In the genomic region with DNA sequence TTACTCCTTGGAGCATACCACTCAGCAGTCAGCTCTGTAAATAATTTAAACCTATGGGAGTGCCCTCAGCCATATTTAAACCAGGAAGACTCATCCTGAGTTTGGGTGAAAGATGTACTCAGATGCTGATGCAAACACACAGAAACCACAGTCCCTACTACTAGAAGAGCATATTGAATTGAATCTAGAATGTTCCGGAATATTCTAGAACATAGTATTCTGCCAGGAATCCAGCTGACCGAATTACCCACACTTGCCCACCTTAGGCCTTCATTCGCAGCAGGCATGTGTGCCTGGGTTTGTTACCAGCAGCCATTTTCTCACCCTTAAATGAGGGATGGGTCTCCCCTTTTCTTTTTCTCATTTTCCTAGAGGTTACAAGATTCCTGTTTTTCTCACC, we compare ENCODE assay signal across 33 cellular contexts.
"Had no signal": no experiment of that assay in that cellular context is flagged by ENCODE, and none has a peak within 500 bp of the region (broad histone marks: within the 10 kb centered on the region; RNA-seq: fewer than 3 reads in every experiment).

No MANE protein-coding gene starts in this region.

- H3K27me3 ChIP-seq: SJCRH30 had no signal

- H3K9me3 ChIP-seq: SJCRH30 had no signal

- H3K4me2 ChIP-seq: KMS-11 had no signal

- FAIRE-seq: bronchial epithelial cell, TTC549 had no signal

- H3K4me3 ChIP-seq: SJCRH30, SK-N-MC had no signal

- ATAC-seq: activated CD8-positive, alpha-beta T cell treated with anti-CD3 and anti-CD28 coated beads, Interleukin-2, amount 10 ng/mL, durations not matched to agents 7 days and 5 days; Panc1; WTC11 had no signal

- H3K27ac Mint-ChIP-seq: activated CD4-positive, alpha-beta T cell treated with anti-CD3 and anti-CD28 coated beads for 36 hours; activated CD4-positive, alpha-beta T cell treated with anti-CD3 and anti-CD28 coated beads, Interleukin-2, amount 10 ng/mL, durations not matched to agents 7 days and 5 days; activated CD8-positive, alpha-beta T cell treated with anti-CD3 and anti-CD28 coated beads, Interleukin-2, amount 10 ng/mL, durations not matched to agents 7 days and 5 days; activated naive CD4-positive, alpha-beta T cell treated with anti-CD3 and anti-CD28 coated beads, Interleukin-2, amount 50 U/mL, for 24 hours; activated naive CD8-positive, alpha-beta T cell treated with anti-CD3 and anti-CD28 coated beads, Interleukin-2, amount 10 ng/mL, durations not matched to agents 7 days and 5 days; activated T-cell treated with anti-CD3 and anti-CD28 coated beads, Interleukin-2, amount 50 U/mL, for 24 hours; activated T-helper 2 cell treated with anti-CD3 and anti-CD28 coated beads, Interferon-gamma antibody, Interleukin-2, Interleukin-4, amounts not matched to agents 10 μg/mL and 5 μg/mL and 100 μg/mL, durations not matched to agents 14 hours and 24 hours and 36 hours; brain; WTC11 had no signal

- H3K36me3 ChIP-seq: SJCRH30 had no signal

- H3K9ac ChIP-seq: KMS-11 had no signal

- H3K9me3 Mint-ChIP-seq: activated CD4-positive, alpha-beta T cell treated with anti-CD3 and anti-CD28 coated beads, Interleukin-2, amount 10 ng/mL, durations not matched to agents 7 days and 5 days; activated naive CD4-positive, alpha-beta T cell treated with anti-CD3 and anti-CD28 coated beads, Interleukin-2, amount 50 U/mL, for 24 hours; activated naive CD8-positive, alpha-beta T cell treated with anti-CD3 and anti-CD28 coated beads, Interleukin-2, amount 10 ng/mL, durations not matched to agents 7 days and 5 days; activated T-cell treated with anti-CD3 and anti-CD28 coated beads, Interleukin-2, amount 50 U/mL, for 24 hours; activated T-helper 2 cell treated with anti-CD3 and anti-CD28 coated beads, Interferon-gamma antibody, Interleukin-2, Interleukin-4, amounts not matched to agents 10 μg/mL and 5 μg/mL and 100 μg/mL, durations not matched to agents 14 hours and 24 hours and 36 hours; brain; WTC11 had no signal

- DNase-seq: activated CD4-positive, alpha-beta T cell treated with anti-CD3 and anti-CD28 coated beads for 36 hours; activated CD4-positive, alpha-beta T cell treated with anti-CD3 and anti-CD28 coated beads, Interleukin-2, amount 10 ng/mL, durations not matched to agents 7 days and 5 days; activated CD4-positive, alpha-beta T cell treated with anti-CD3 and anti-CD28 coated beads, Interleukin-2, amount 50 U/mL, for 48 hours; activated CD8-positive, alpha-beta T cell treated with anti-CD3 and anti-CD28 coated beads, Interleukin-2, amount 10 ng/mL, durations not matched to agents 7 days and 5 days; activated gamma-delta T cell; activated naive CD4-positive, alpha-beta T cell treated with Interleukin-2 at 50 U/mL for 16 hours; activated naive CD8-positive, alpha-beta T cell treated with anti-CD3 and anti-CD28 coated beads, Interleukin-2, amount 10 ng/mL, durations not matched to agents 7 days and 5 days; activated T-cell treated with anti-CD3 and anti-CD28 coated beads, Interleukin-2, amount 50 U/mL, for 24 hours; caudate nucleus; MM.1S; NCI-H1092; NCI-H1436 treated with DMSO at 0.1 percent for 48 hours; NCI-H1694 treated with DMSO at 0.1 percent for 48 hours; NCI-H2029; NCI-H2107; NCI-H2171 treated with DMSO at 0.1 percent for 48 hours; NCI-H2227 treated with DMSO at 0.1 percent for 48 hours; NCI-H446 treated with DMSO at 0.1 percent for 48 hours; NCI-H524; NCI-H69; NCI-H82; SHP77; SJCRH30; T1000 had no signal

- H3K4me3 Mint-ChIP-seq: activated CD4-positive, alpha-beta T cell treated with anti-CD3 and anti-CD28 coated beads for 36 hours; activated CD4-positive, alpha-beta T cell treated with anti-CD3 and anti-CD28 coated beads, Interleukin-2, amount 10 ng/mL, durations not matched to agents 7 days and 5 days; activated CD8-positive, alpha-beta T cell treated with anti-CD3 and anti-CD28 coated beads, Interleukin-2, amount 10 ng/mL, durations not matched to agents 7 days and 5 days; activated naive CD4-positive, alpha-beta T cell treated with anti-CD3 and anti-CD28 coated beads, Interleukin-2, amount 50 U/mL, for 24 hours; activated naive CD8-positive, alpha-beta T cell treated with anti-CD3 and anti-CD28 coated beads, Interleukin-2, amount 10 ng/mL, durations not matched to agents 7 days and 5 days; activated T-cell treated with anti-CD3 and anti-CD28 coated beads, Interleukin-2, amount 50 U/mL, for 24 hours; brain; WTC11 had no signal

- H3K4me1 Mint-ChIP-seq: activated CD4-positive, alpha-beta T cell treated with anti-CD3 and anti-CD28 coated beads, Interleukin-2, amount 10 ng/mL, durations not matched to agents 7 days and 5 days; activated naive CD4-positive, alpha-beta T cell treated with anti-CD3 and anti-CD28 coated beads, Interleukin-2, amount 50 U/mL, for 24 hours; activated naive CD8-positive, alpha-beta T cell treated with anti-CD3 and anti-CD28 coated beads, Interleukin-2, amount 10 ng/mL, durations not matched to agents 7 days and 5 days had no signal

- H3K27me3 Mint-ChIP-seq: activated CD4-positive, alpha-beta T cell treated with anti-CD3 and anti-CD28 coated beads for 36 hours; activated CD4-positive, alpha-beta T cell treated with anti-CD3 and anti-CD28 coated beads, Interleukin-2, amount 10 ng/mL, durations not matched to agents 7 days and 5 days; activated naive CD4-positive, alpha-beta T cell treated with anti-CD3 and anti-CD28 coated beads, Interleukin-2, amount 50 U/mL, for 24 hours; activated naive CD8-positive, alpha-beta T cell treated with anti-CD3 and anti-CD28 coated beads, Interleukin-2, amount 10 ng/mL, durations not matched to agents 7 days and 5 days; activated T-cell treated with anti-CD3 and anti-CD28 coated beads, Interleukin-2, amount 50 U/mL, for 24 hours had no signal

- H3K36me3 Mint-ChIP-seq: activated naive CD8-positive, alpha-beta T cell treated with anti-CD3 and anti-CD28 coated beads, Interleukin-2, amount 10 ng/mL, durations not matched to agents 7 days and 5 days; brain; WTC11 had no signal

- H3K27ac ChIP-seq: KMS-11, SJCRH30, SK-N-MC had no signal
